35 cellular contexts compared by ENCODE assay signal in the genomic region with DNA sequence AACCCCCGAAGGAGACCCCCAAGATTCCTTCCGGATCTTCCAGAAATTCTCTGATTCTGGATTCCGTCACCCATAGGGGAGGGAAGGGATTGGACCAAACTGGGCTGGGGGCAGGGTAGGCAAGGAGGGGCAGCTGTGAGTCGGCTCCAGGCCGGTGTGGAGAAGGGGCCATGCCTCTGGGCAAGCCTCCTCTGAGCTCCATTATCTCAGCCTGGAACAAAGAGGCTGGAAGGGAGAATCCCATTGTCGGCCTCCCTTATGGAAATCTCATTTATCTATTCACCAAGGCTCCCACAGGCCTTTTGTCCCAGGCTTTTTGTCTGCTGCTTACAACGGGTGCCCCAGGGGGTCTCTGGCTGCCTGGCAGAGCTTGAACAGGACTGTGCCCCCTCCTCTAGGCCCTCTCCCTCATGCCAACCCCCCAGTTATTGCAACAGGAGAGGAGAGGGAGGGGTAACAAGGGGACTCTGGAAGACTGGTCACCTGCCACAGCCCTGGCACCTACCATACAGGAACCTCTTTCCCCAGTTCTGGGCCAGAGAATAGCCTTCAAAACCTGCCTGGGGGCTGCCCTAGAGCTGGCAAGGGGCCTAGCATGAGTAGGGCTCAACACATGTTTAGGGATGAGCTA. TPM values are rescaled to one million over a fixed set of nuclear protein-coding genes. Genes with fewer than 3 reads are reported as not detected.
A peak's percentile ranks its signal among the peaks of the same experiment; 100 is the strongest.
DNase-seq lines count a peak whose midpoint lies in the region; ATAC-seq, FAIRE-seq and TF ChIP-seq lines count a peak whose summit lies in the region.
"Had no signal": no experiment of that assay in that cellular context is flagged by ENCODE, and none has a peak within 500 bp of the region (broad histone marks: within the 10 kb centered on the region; RNA-seq: fewer than 3 reads in every experiment).

No MANE protein-coding gene starts in this region.

- H3K9me3 ChIP-seq in H1 (ENCODE audit: insufficient read depth in 2 of 2, low read depth in 1 of 2, low read length in 1 of 2) (no peaks in the 10 kb centered on the region), neuronal stem cell (replicated peaks in 1 of 2; ENCODE audit: control insufficient read depth in 2 of 2, insufficient read depth in 1 of 2, low read depth in 1 of 2, low read length in 2 of 2) (no peaks in the 10 kb centered on the region)
- H3K9me3 ChIP-seq: ascending aorta, gastrocnemius medialis, left ventricle myocardium inferior, MG63, tibial nerve had no signal

- no peak overlapping the region; a peak in 1 of 7 replicates for H3K9ac ChIP-seq in H1 (replicated peaks in 1 of 4; ENCODE audit: extremely low read depth in 1 of 4, low read depth in 3 of 4, low read length in 3 of 4)
- no peak overlapping the region for H3K9ac ChIP-seq in neuronal stem cell (ENCODE audit: low read depth, low read length, poor library complexity)

- peak overlapping the region; percentile 20; the same call in 1 of the 2 replicates for H2BK5ac ChIP-seq in H1 (ENCODE audit: low read depth, low read length)
- H2BK5ac ChIP-seq in neuronal stem cell (ENCODE audit: low read length): no peak overlapping the region

- TF ChIP-seq POLR2A in H1 (IDR thresholded peaks at IDR 0.05; ENCODE audit: control extremely low read depth in 1 of 2, low read depth in 2 of 2, low read length in 2 of 2): no peak

- DNase-seq in activated CD4-positive, alpha-beta T cell treated with anti-CD3 and anti-CD28 coated beads for 36 hours: no peak
- no peak for DNase-seq in activated CD4-positive, alpha-beta T cell treated with anti-CD3 and anti-CD28 coated beads, Interleukin-2, amount 10 ng/mL, durations not matched to agents 24 days and 14 days
- peak; percentile 93 for DNase-seq in NCI-H345 (lab: John Stamatoyannopoulos, UW)
- DNase-seq in H1 (ENCODE audit: low read depth in 1 of 2, low spot score in 2 of 2): peak; percentile 59 to 72
- no peak for DNase-seq in neuronal stem cell (ENCODE audit: low spot score)
- DNase-seq in immature natural killer cell: no peak
- no peak for DNase-seq in foreskin fibroblast
- DNase-seq: 8988T; activated CD4-positive, alpha-beta T cell treated with anti-CD3 and anti-CD28 coated beads, Interleukin-2, amount 50 U/mL, for 1 hour; activated CD8-positive, alpha-beta memory T cell treated with anti-CD3 and anti-CD28 coated beads, Interleukin-2, amount 10 ng/mL, durations not matched to agents 7 days and 5 days; caudate nucleus; CD4-positive, CD25-positive, alpha-beta regulatory T cell; cortex of kidney; gastrocnemius medialis; islet precursor cell; KBM-7; left ventricle myocardium inferior; MG63; naive B cell; NK-92 treated with Interleukin-12 subunit alpha and Interleukin-12 subunit beta, amount 100 ng/mL, for 24 hours; occipital lobe; SHP77 had no signal

- CTCF ChIA-PET in activated CD4-positive, alpha-beta T cell treated with anti-CD3 and anti-CD28 coated beads for 36 hours (lab: Charles Lee): interaction anchor here (0.6 to 1.4 kb wide), 3 partner anchors 9 to 100 kb away, joined by 3 to 5 read pairs (median 4); no protein-coding TSS in a partner anchor
- CTCF ChIA-PET in H1 (lab: Charles Lee; ENCODE audit: partially characterized antibody): interaction anchor here (0.6 to 6.8 kb wide), 9 partner anchors 11 to 61 kb away, joined by 3 to 49 read pairs (median 10); no protein-coding TSS in a partner anchor

- H3K36me3 Mint-ChIP-seq in activated CD4-positive, alpha-beta T cell treated with anti-CD3 and anti-CD28 coated beads for 36 hours (ENCODE audit: low read depth): no peaks in the 10 kb centered on the region
- no peaks in the 10 kb centered on the region for H3K36me3 Mint-ChIP-seq in activated CD4-positive, alpha-beta T cell treated with anti-CD3 and anti-CD28 coated beads, Interleukin-2, amount 10 ng/mL, durations not matched to agents 24 days and 14 days (ENCODE audit: low read depth)
- H3K36me3 Mint-ChIP-seq in immature natural killer cell: no peaks in the 10 kb centered on the region
- H3K36me3 Mint-ChIP-seq: activated CD8-positive, alpha-beta memory T cell treated with anti-CD3 and anti-CD28 coated beads, Interleukin-2, amount 10 ng/mL, durations not matched to agents 7 days and 5 days; activated naive CD4-positive, alpha-beta T cell treated with anti-CD3 and anti-CD28 coated beads, Interleukin-2, amount 50 U/mL, for 72 hours; CD4-positive, CD25-positive, alpha-beta regulatory T cell; mesothelial cell of epicardium; naive B cell had no signal

- WGBS in H1 (ENCODE audit: extremely low coverage in 1 of 2, insufficient coverage in 1 of 2, insufficient read length in 1 of 2, insufficient replicate concordance in 2 of 2, low coverage in 1 of 2, low lambda C conversion rate in 2 of 2, missing lambda C conversion rate in 1 of 2), 2 experiments: 28% methylated on average over 7 of the region's 7 CpGs; no CpG with 5 or more reads in 1 of the 2 experiments
- WGBS in neuronal stem cell (ENCODE audit: extremely low coverage in 2 of 2, insufficient read length in 2 of 2, insufficient replicate concordance in 1 of 2), 2 donors: no CpG with 5 or more reads among the region's 7 CpGs

- no peak overlapping the region for H3K4ac ChIP-seq in H1 (replicated peaks; ENCODE audit: insufficient read length, low read depth, low read length)
- H3K4ac ChIP-seq in neuronal stem cell (ENCODE audit: low read length): no peak overlapping the region

- ATAC-seq in activated CD4-positive, alpha-beta T cell treated with anti-CD3 and anti-CD28 coated beads for 36 hours: no peak
- ATAC-seq in GM18909 (IDR thresholded peaks at IDR 0.05; ENCODE audit: poor library complexity, unreplicated experiment): no peak
- ATAC-seq: gastrocnemius medialis, Panc1 had no signal

- H3K4me3 Mint-ChIP-seq in activated CD4-positive, alpha-beta T cell treated with anti-CD3 and anti-CD28 coated beads for 36 hours: no peak overlapping the region
- no peak overlapping the region for H3K4me3 Mint-ChIP-seq in activated CD4-positive, alpha-beta T cell treated with anti-CD3 and anti-CD28 coated beads, Interleukin-2, amount 10 ng/mL, durations not matched to agents 24 days and 14 days
- H3K4me3 Mint-ChIP-seq in immature natural killer cell: no peak overlapping the region
- H3K4me3 Mint-ChIP-seq: activated CD8-positive, alpha-beta memory T cell treated with anti-CD3 and anti-CD28 coated beads, Interleukin-2, amount 10 ng/mL, durations not matched to agents 7 days and 5 days; CD4-positive, CD25-positive, alpha-beta regulatory T cell; mesothelial cell of epicardium had no signal

- H3K79me1 ChIP-seq in H1 (ENCODE audit: low read depth, low read length): no peaks in the 10 kb centered on the region; the same call in 1 of the 2 replicates
- H3K79me1 ChIP-seq in neuronal stem cell (ENCODE audit: low read depth, low read length): peaks cover 6% of the 10 kb centered on the region

- peak overlapping the region; percentile 22; the same call in 1 of the 2 replicates for H4K8ac ChIP-seq in H1 (ENCODE audit: extremely low read depth, insufficient read depth, low read length)
- no peak overlapping the region for H4K8ac ChIP-seq in neuronal stem cell (ENCODE audit: low read depth, low read length)

- POLR2A ChIA-PET in activated CD4-positive, alpha-beta T cell treated with anti-CD3 and anti-CD28 coated beads for 36 hours (lab: Charles Lee): no interaction called here
- POLR2A ChIA-PET in H1 (lab: Charles Lee; ENCODE audit: partially characterized antibody): interaction anchor here (0.7 to 2.7 kb wide), 9 partner anchors 8 to 35 kb away, joined by 3 to 11 read pairs (median 6); no protein-coding TSS in a partner anchor

- H3K27ac ChIP-seq in H1 (ENCODE audit: low read depth, low read length) (no peak overlapping the region; the same call in 1 of the 2 replicates), neuronal stem cell (replicated peaks; ENCODE audit: low read length) (peak overlapping the region; percentile 48)
- H3K27ac ChIP-seq: ascending aorta, gastrocnemius medialis, left ventricle myocardium inferior, tibial nerve, VCaP had no signal

- peaks cover 18% of the 10 kb centered on the region for H3K27me3 Mint-ChIP-seq in activated CD4-positive, alpha-beta T cell treated with anti-CD3 and anti-CD28 coated beads for 36 hours
- H3K27me3 Mint-ChIP-seq in activated CD4-positive, alpha-beta T cell treated with anti-CD3 and anti-CD28 coated beads, Interleukin-2, amount 10 ng/mL, durations not matched to agents 24 days and 14 days: peaks cover 30% of the 10 kb centered on the region
- H3K27me3 Mint-ChIP-seq in immature natural killer cell (ENCODE audit: low read depth in 3 of 3): peaks cover 11 to 18% (median 11%) of the 10 kb centered on the region in 3 donors

- peaks cover 0 to 3% of the 10 kb centered on the region in 2 experiments for H4K20me1 ChIP-seq in H1 (replicated peaks in 1 of 2; ENCODE audit: control insufficient read depth in 1 of 2, insufficient read depth in 2 of 2, low read length in 2 of 2)

- H3K4me3 ChIP-seq in H1 (ENCODE audit: extremely low read depth in 1 of 4, insufficient read depth in 2 of 4, low read depth in 3 of 4, low read length in 4 of 4) (peak overlapping the region in 1 of 4 experiments; percentile 4; a peak in 2 of 8 replicates), neuronal stem cell (ENCODE audit: low read length in 2 of 2) (no peak overlapping the region), foreskin fibroblast (ENCODE audit: low read depth in 1 of 2, low read length in 2 of 2) (no peak overlapping the region)
- H3K4me3 ChIP-seq: ascending aorta, gastrocnemius medialis, left ventricle myocardium inferior, MG63, skin epidermis, tibial nerve had no signal

- H3K36me3 ChIP-seq in H1 (ENCODE audit: control insufficient read depth in 2 of 4, insufficient read depth in 4 of 4, low read length in 3 of 4) (no peaks in the 10 kb centered on the region), neuronal stem cell (replicated peaks in 1 of 2; ENCODE audit: control insufficient read depth in 2 of 2, insufficient read depth in 2 of 2, low read length in 2 of 2) (peaks cover 2 to 17% of the 10 kb centered on the region in 2 donors)
- H3K36me3 ChIP-seq: ascending aorta, gastrocnemius medialis, left ventricle myocardium inferior, MG63, tibial nerve had no signal

- H2BK15ac ChIP-seq in H1 (ENCODE audit: low read length) (no peak overlapping the region), neuronal stem cell (ENCODE audit: low read length) (no peak overlapping the region)

- H3K79me2 ChIP-seq in H1 (ENCODE audit: control insufficient read depth in 1 of 2, insufficient read depth in 2 of 2, low read length in 2 of 2): no peaks in the 10 kb centered on the region

- FAIRE-seq in H1 (lab: Jason Lieb, UNC): no peak
- FAIRE-seq: D721Med, GM12892 had no signal

- H4K5ac ChIP-seq in H1 (ENCODE audit: insufficient read length, low read depth, low read length): peak overlapping the region; percentile 49

- H3K18ac ChIP-seq in H1 (ENCODE audit: extremely low read depth, low read length): peak overlapping the region; percentile 80; the same call in 1 of the 2 replicates
- H3K18ac ChIP-seq in neuronal stem cell (ENCODE audit: low read length): peak overlapping the region; percentile 31

- 0 out of 7 replicates have a peak, but pooled peaks cover 0 to 3% (median 0%) of the 10 kb centered on the region in 4 experiments for H3K27me3 ChIP-seq in H1 (replicated peaks in 1 of 4; ENCODE audit: control insufficient read depth in 3 of 4, extremely low read depth in 1 of 4, insufficient read depth in 3 of 4, low read length in 3 of 4)
- H3K27me3 ChIP-seq in neuronal stem cell (ENCODE audit: control insufficient read depth in 3 of 3, insufficient read depth in 3 of 3, low read depth in 1 of 3, low read length in 3 of 3): no peaks in the 10 kb centered on the region
- H3K27me3 ChIP-seq: ascending aorta, tibial nerve had no signal

- H2BK120ac ChIP-seq in H1 (replicated peaks; ENCODE audit: low read depth, low read length) (peak overlapping the region; percentile 41), neuronal stem cell (ENCODE audit: low read depth, low read length) (no peak overlapping the region)

- H3K9me3 Mint-ChIP-seq in activated CD4-positive, alpha-beta T cell treated with anti-CD3 and anti-CD28 coated beads for 36 hours (ENCODE audit: low read depth): no peaks in the 10 kb centered on the region
- H3K9me3 Mint-ChIP-seq in activated CD4-positive, alpha-beta T cell treated with anti-CD3 and anti-CD28 coated beads, Interleukin-2, amount 10 ng/mL, durations not matched to agents 24 days and 14 days: no peaks in the 10 kb centered on the region
- H3K9me3 Mint-ChIP-seq in immature natural killer cell: peaks cover 0 to 2% (median 0%) of the 10 kb centered on the region in 6 donors
- H3K9me3 Mint-ChIP-seq: activated naive CD4-positive, alpha-beta T cell treated with anti-CD3 and anti-CD28 coated beads, Interleukin-2, amount 50 U/mL, for 72 hours; mesothelial cell of epicardium; naive B cell had no signal

- H3K4me1 ChIP-seq in H1 (replicated peaks in 1 of 4; ENCODE audit: control insufficient read depth in 3 of 4, insufficient read depth in 4 of 4, low read length in 3 of 4) (peaks cover 13 to 42% (median 28%) of the 10 kb centered on the region in 4 experiments), neuronal stem cell (ENCODE audit: control insufficient read depth in 2 of 2, insufficient read depth in 1 of 2, low read depth in 1 of 2, low read length in 2 of 2) (peaks cover 30 to 38% of the 10 kb centered on the region in 2 donors)
- H3K4me1 ChIP-seq: ascending aorta, gastrocnemius medialis had no signal

- H3K4me2 ChIP-seq in H1 (ENCODE audit: insufficient read depth in 1 of 2, low read depth in 2 of 2, low read length in 2 of 2) (peak overlapping the region; percentile 45 to 52), neuronal stem cell (ENCODE audit: insufficient read depth, low read length, poor library complexity, severe bottlenecking) (no peak overlapping the region)

- TF ChIP-seq EP300 in H1 (IDR thresholded peaks at IDR 0.05; ENCODE audit: borderline replicate concordance in 1 of 2, low read depth in 2 of 2, low read length in 2 of 2): no peak

- TF ChIP-seq CTCF in H1 (IDR thresholded peaks at IDR 0.05; ENCODE audit: control extremely low read depth in 1 of 3, insufficient read depth in 1 of 3, low read depth in 1 of 3, low read length in 3 of 3) (no peak), foreskin fibroblast (IDR thresholded peaks at IDR 0.05; ENCODE audit: low read depth, low read length) (no peak)

- H4K91ac ChIP-seq in H1 (replicated peaks; ENCODE audit: insufficient read length, low read length) (peak overlapping the region; percentile 18), neuronal stem cell (ENCODE audit: low read depth, low read length, poor library complexity) (no peak overlapping the region)

- H3K27ac Mint-ChIP-seq in activated CD4-positive, alpha-beta T cell treated with anti-CD3 and anti-CD28 coated beads for 36 hours: peak overlapping the region; percentile 91
- no peak overlapping the region for H3K27ac Mint-ChIP-seq in activated CD4-positive, alpha-beta T cell treated with anti-CD3 and anti-CD28 coated beads, Interleukin-2, amount 10 ng/mL, durations not matched to agents 24 days and 14 days
- no peak overlapping the region for H3K27ac Mint-ChIP-seq in immature natural killer cell
- H3K27ac Mint-ChIP-seq: activated CD8-positive, alpha-beta memory T cell treated with anti-CD3 and anti-CD28 coated beads, Interleukin-2, amount 10 ng/mL, durations not matched to agents 7 days and 5 days had no signal

- no peak overlapping the region for H3K14ac ChIP-seq in H1 (ENCODE audit: insufficient read length)
- no peak overlapping the region for H3K14ac ChIP-seq in neuronal stem cell (ENCODE audit: low read length)

- peak overlapping the region; percentile 98 for H2BK20ac ChIP-seq in H1 (ENCODE audit: low read length)

- peaks cover 4% of the 10 kb centered on the region; the same call in 1 of the 2 replicates for H3K23me2 ChIP-seq in H1 (ENCODE audit: low read depth, low read length)

- intact Hi-C loops in activated CD4-positive, alpha-beta T cell treated with anti-CD3 and anti-CD28 coated beads for 36 hours (cut with DNase I, micrococcal nuclease): loop anchor here (1.0 to 10.0 kb wide), 9 partner anchors 9 to 594 kb away; a partner anchor contains a TSS
- intact Hi-C loops in activated CD4-positive, alpha-beta T cell treated with anti-CD3 and anti-CD28 coated beads, Interleukin-2, amount 10 ng/mL, durations not matched to agents 24 days and 14 days (cut with micrococcal nuclease): loop anchor here (1.0 to 10.0 kb wide), 3 partner anchors 46 to 222 kb away; a partner anchor contains a TSS

- H3K4me1 Mint-ChIP-seq in activated CD4-positive, alpha-beta T cell treated with anti-CD3 and anti-CD28 coated beads for 36 hours: peaks cover 35% of the 10 kb centered on the region
- peaks cover 29% of the 10 kb centered on the region for H3K4me1 Mint-ChIP-seq in activated CD4-positive, alpha-beta T cell treated with anti-CD3 and anti-CD28 coated beads, Interleukin-2, amount 10 ng/mL, durations not matched to agents 24 days and 14 days
- peaks cover 16 to 23% of the 10 kb centered on the region in 2 donors for H3K4me1 Mint-ChIP-seq in immature natural killer cell

- no peak; a peak in 1 of 4 replicates for TF ChIP-seq RAD21 in H1 (IDR thresholded peaks at IDR 0.05 in 1 of 2, conservative IDR thresholded peaks at IDR 0.05 in 1 of 2; ENCODE audit: low read depth in 2 of 2, low read length in 2 of 2)

- H2AK5ac ChIP-seq in H1 (ENCODE audit: low read depth, low read length) (peak overlapping the region; percentile 9; the same call in 1 of the 2 replicates), neuronal stem cell (ENCODE audit: low read depth, low read length) (peak overlapping the region; percentile 23)

- H2BK12ac ChIP-seq in H1 (ENCODE audit: low read depth, low read length) (peak overlapping the region; percentile 45), neuronal stem cell (ENCODE audit: low read length) (peak overlapping the region; percentile 33)

- no peak overlapping the region for H3K56ac ChIP-seq in H1 (replicated peaks; ENCODE audit: insufficient read length, low read depth, low read length)

- no peak overlapping the region for H3K23ac ChIP-seq in H1 (ENCODE audit: insufficient read length)
- H3K23ac ChIP-seq in neuronal stem cell (ENCODE audit: low read depth, low read length, poor library complexity): no peak overlapping the region

- no peak overlapping the region for H2AFZ ChIP-seq in H1 (ENCODE audit: low read length)
- no peak overlapping the region for H2AFZ ChIP-seq in neuronal stem cell (ENCODE audit: low read length)

RNA-seq across cellular contexts. Expression of a gene that starts 19.5 kb away (rescaled TPM):
- total RNA-seq in activated CD4-positive, alpha-beta T cell treated with anti-CD3 and anti-CD28 coated beads for 36 hours: under 1 TPM; 0.19 to 0.27 TPM
- 0.30 and 0.33 TPM in 2 replicates for total RNA-seq in activated CD4-positive, alpha-beta T cell treated with anti-CD3 and anti-CD28 coated beads, Interleukin-2, amount 10 ng/mL, durations not matched to agents 24 days and 14 days
- 6.5 and 7.5 TPM in 2 replicates for total RNA-seq in H1 (2021; fragmentation: NEBNext Ultra II Directional; extraction: Animal tissue kit (Norgen Biotek cat#: 25700))
- polyA plus RNA-seq in H1 (2011; rRNA removed) (7.1 and 10.9 TPM in 2 replicates), immature natural killer cell (under 1 TPM in 1 of 3 donors, not detected in 2; 0.07 TPM)
- 6.7 TPM for polyA plus RNA-seq in H1 (2011; cell fraction: cytosol; rRNA removed)
- polyA plus RNA-seq in H1 (2011; cell fraction: nucleus; rRNA removed): 12.7 TPM
- polyA plus RNA-seq in H1 (2012, experiment 1 of 2): 4.7 to 5.7 TPM (median 5.2 TPM) in 4 replicates
- 4.7 TPM for polyA plus RNA-seq in H1 (2012, experiment 2 of 2)
- polyA plus RNA-seq in H1 (2013, experiment 1 of 2): 2.7 TPM
- 2.2 TPM for polyA plus RNA-seq in H1 (2013, experiment 2 of 2)
- polyA minus RNA-seq in H1 (2011; rRNA and poly(A)+ RNA removed): 3.0 and 6.3 TPM in 2 replicates
- 7.0 TPM for polyA minus RNA-seq in H1 (2011; cell fraction: cytosol; rRNA and poly(A)+ RNA removed)
- 11.2 TPM for polyA minus RNA-seq in H1 (2011; cell fraction: nucleus; rRNA and poly(A)+ RNA removed)
- polyA plus RNA-seq in neuronal stem cell (2013, experiment 1 of 2): 28.1 TPM
- 28.7 TPM for polyA plus RNA-seq in neuronal stem cell (2013, experiment 2 of 2)
- total RNA-seq: ascending aorta, Daoy, H4 had no signal

RNA-seq across cellular contexts. Expression of a gene that starts 58.8 kb away (rescaled TPM):
- not detected for total RNA-seq in activated CD4-positive, alpha-beta T cell treated with anti-CD3 and anti-CD28 coated beads for 36 hours
- total RNA-seq in activated CD4-positive, alpha-beta T cell treated with anti-CD3 and anti-CD28 coated beads, Interleukin-2, amount 10 ng/mL, durations not matched to agents 24 days and 14 days: not detected in 2 replicates
- total RNA-seq in H1 (2021; fragmentation: NEBNext Ultra II Directional; extraction: Animal tissue kit (Norgen Biotek cat#: 25700)): 0.19 and 0.41 TPM in 2 replicates
- polyA plus RNA-seq in H1 (2011; rRNA removed) (0.53 and 1.5 TPM in 2 replicates), immature natural killer cell (not detected)
- polyA plus RNA-seq in H1 (2011; cell fraction: cytosol; rRNA removed): 1.1 TPM
- polyA plus RNA-seq in H1 (2011; cell fraction: nucleus; rRNA removed): 8.7 TPM
- polyA plus RNA-seq in H1 (2012, experiment 1 of 2): 0.53 to 1.1 TPM (median 0.62 TPM) in 4 replicates
- polyA plus RNA-seq in H1 (2012, experiment 2 of 2): 0.39 TPM
- polyA plus RNA-seq in H1 (2013, experiment 1 of 2): 0.34 TPM
- polyA plus RNA-seq in H1 (2013, experiment 2 of 2): 0.57 TPM
- polyA minus RNA-seq in H1 (2011; rRNA and poly(A)+ RNA removed): 0.34 and 0.73 TPM in 2 replicates
- not detected for polyA minus RNA-seq in H1 (2011; cell fraction: cytosol; rRNA and poly(A)+ RNA removed)
- 3.4 TPM for polyA minus RNA-seq in H1 (2011; cell fraction: nucleus; rRNA and poly(A)+ RNA removed)
- 0.29 TPM for polyA plus RNA-seq in neuronal stem cell (2013, experiment 1 of 2)
- 0.32 TPM for polyA plus RNA-seq in neuronal stem cell (2013, experiment 2 of 2)
- total RNA-seq: activated CD8-positive, alpha-beta memory T cell treated with anti-CD3 and anti-CD28 coated beads, Interleukin-2, amount 10 ng/mL, durations not matched to agents 7 days and 5 days; activated naive CD4-positive, alpha-beta T cell treated with anti-CD3 and anti-CD28 coated beads, Interleukin-2, amount 50 U/mL, for 72 hours; ascending aorta; CD4-positive, CD25-positive, alpha-beta regulatory T cell; Daoy; gastrocnemius medialis; H4; left ventricle myocardium inferior; NCI-H460; occipital lobe had no signal
- polyA plus RNA-seq: CD4-positive, CD25-positive, alpha-beta regulatory T cell had no signal

Comparison
In these comparisons a context has a peak if more than half of its experiments do, and no peak if none do; other contexts are left out.
1. DNase-seq: peak in NCI-H345 (single experiment) and H1 (2 of 2); none in activated CD4-positive, alpha-beta T cell treated with anti-CD3 and anti-CD28 coated beads for 36 hours (single experiment), activated CD4-positive, alpha-beta T cell treated with anti-CD3 and anti-CD28 coated beads, Interleukin-2, amount 10 ng/mL, durations not matched to agents 24 days and 14 days (single experiment), neuronal stem cell (single experiment), immature natural killer cell (0 of 3) and foreskin fibroblast (0 of 2).